Comparison of ENCODE assay signal across 14 cellular contexts in the genomic region with DNA sequence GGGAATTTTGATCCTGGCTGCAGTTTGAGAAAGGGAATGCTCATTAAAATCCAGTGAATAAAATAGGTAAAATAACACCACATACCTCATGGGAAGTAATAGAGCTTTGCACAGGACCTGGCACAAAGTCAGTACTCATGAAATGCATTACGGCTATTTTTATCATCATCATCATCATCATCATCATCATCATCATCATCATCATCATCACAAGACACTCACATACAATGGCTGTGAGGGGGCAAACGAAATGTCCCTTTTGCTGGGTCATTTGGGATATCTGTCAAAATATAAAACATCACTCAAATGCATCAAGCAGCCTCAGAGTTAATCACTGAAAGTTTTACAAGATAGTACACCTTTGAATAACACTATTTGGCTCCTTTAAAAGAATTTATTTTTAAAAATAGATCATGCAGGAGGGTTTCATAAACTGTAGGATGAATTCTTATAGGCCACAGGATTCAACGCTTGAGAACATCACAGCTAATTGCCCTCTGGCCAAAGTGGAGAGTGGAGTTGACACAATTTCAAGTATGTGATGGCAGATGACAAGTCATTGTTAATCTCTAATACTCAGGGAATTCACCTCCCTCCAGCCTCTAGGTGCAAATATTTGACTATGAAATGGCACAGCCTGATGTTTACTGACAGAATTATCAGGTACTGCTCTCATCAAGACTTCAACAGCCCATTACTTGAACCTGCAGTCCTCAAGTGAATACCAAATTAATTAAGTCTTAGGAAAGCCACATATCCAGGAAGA. TPM values are rescaled to one million over a fixed set of nuclear protein-coding genes. Genes with fewer than 3 reads are reported as not detected.
A peak's percentile ranks its signal among the peaks of the same experiment; 100 is the strongest.
DNase-seq lines count a peak whose midpoint lies in the region; ATAC-seq and TF ChIP-seq lines count a peak whose summit lies in the region.
"Had no signal": no experiment of that assay in that cellular context is flagged by ENCODE, and none has a peak within 500 bp of the region (broad histone marks: within the 10 kb centered on the region; RNA-seq: fewer than 3 reads in every experiment).

No MANE protein-coding gene starts in this region.

- POLR2A ChIA-PET in CD8-positive, alpha-beta memory T cell (lab: Charles Lee), result no interaction called here

- 36 to 49% (median 42%) methylated on average over 3 of the region's 3 CpGs for WGBS in heart left ventricle, 4 donors
- 61 to 76% methylated on average over 3 of the region's 3 CpGs for WGBS in gastroesophageal sphincter (ENCODE audit: low coverage in 1 of 2), 2 donors

- H3K9me3 ChIP-seq in heart left ventricle, result peaks cover 0 to 3% (median 0%) of the 10 kb centered on the region in 12 donors
- no peaks in the 10 kb centered on the region for H3K9me3 ChIP-seq in left ventricle myocardium inferior (replicated peaks)
- no peaks in the 10 kb centered on the region for H3K9me3 ChIP-seq in gastroesophageal sphincter
- H3K9me3 ChIP-seq in CD8-positive, alpha-beta memory T cell (ENCODE audit: low read length), result no peaks in the 10 kb centered on the region
- H3K9me3 ChIP-seq: BE2C had no signal

- DNase-seq in heart left ventricle (no peak), left ventricle myocardium inferior (no peak), DMS53 treated with DMSO at 0.1 percent for 48 hours (lab: John Stamatoyannopoulos, UW; ENCODE audit: unreplicated experiment) (peak; percentile 15), left cardiac atrium (no peak)
- no peak for DNase-seq in CD8-positive, alpha-beta memory T cell
- DNase-seq: BE2C; Caco-2; CD8-positive, alpha-beta T cell; GM23248 had no signal

- peaks cover 8% of the 10 kb centered on the region for H3K27me3 Mint-ChIP-seq in stimulated activated memory B cell treated with anti-CD40 and anti-IgM and Interleukin-4, amounts not matched to agents 10 μg/mL and 1 μg/mL and 100 μg/mL, for 72 hours
- H3K27me3 Mint-ChIP-seq in CD8-positive, alpha-beta memory T cell, result no peaks in the 10 kb centered on the region

- H3K4me1 Mint-ChIP-seq in stimulated activated memory B cell treated with anti-CD40 and anti-IgM and Interleukin-4, amounts not matched to agents 10 μg/mL and 1 μg/mL and 100 μg/mL, for 72 hours, result no peaks in the 10 kb centered on the region
- no peaks in the 10 kb centered on the region for H3K4me1 Mint-ChIP-seq in CD8-positive, alpha-beta memory T cell
- H3K4me1 Mint-ChIP-seq: CD14-positive monocyte had no signal

- H3K36me3 ChIP-seq in heart left ventricle (no peaks in the 10 kb centered on the region), left ventricle myocardium inferior (no peaks in the 10 kb centered on the region), gastroesophageal sphincter (no peaks in the 10 kb centered on the region)
- no peaks in the 10 kb centered on the region for H3K36me3 ChIP-seq in CD8-positive, alpha-beta memory T cell (ENCODE audit: insufficient read depth, low read length)
- H3K36me3 ChIP-seq: BE2C had no signal

- H3K4me1 ChIP-seq in heart left ventricle (no peaks in the 10 kb centered on the region), left ventricle myocardium inferior (no peaks in the 10 kb centered on the region), gastroesophageal sphincter (no peaks in the 10 kb centered on the region)
- no peaks in the 10 kb centered on the region for H3K4me1 ChIP-seq in CD8-positive, alpha-beta memory T cell (ENCODE audit: insufficient read depth, low read length)
- H3K4me1 ChIP-seq: BE2C, Caco-2 had no signal

- H3K4me3 ChIP-seq in heart left ventricle (no peak overlapping the region), left ventricle myocardium inferior (no peak overlapping the region), gastroesophageal sphincter (no peak overlapping the region)
- H3K4me3 ChIP-seq in CD8-positive, alpha-beta memory T cell (ENCODE audit: low read length), result no peak overlapping the region
- H3K4me3 ChIP-seq: GM23248 had no signal

- TF ChIP-seq POLR2A in heart left ventricle (IDR thresholded peaks at IDR 0.05) (no peak), gastroesophageal sphincter (IDR thresholded peaks at IDR 0.05) (no peak)

- peaks cover 0 to 3% (median 0%) of the 10 kb centered on the region in 9 donors for H3K27me3 ChIP-seq in heart left ventricle
- peaks cover 63% of the 10 kb centered on the region for H3K27me3 ChIP-seq in left ventricle myocardium inferior (ENCODE audit: low read depth)
- peaks cover 6% of the 10 kb centered on the region for H3K27me3 ChIP-seq in gastroesophageal sphincter
- no peaks in the 10 kb centered on the region for H3K27me3 ChIP-seq in CD8-positive, alpha-beta memory T cell (ENCODE audit: insufficient read depth, low read length, poor library complexity, severe bottlenecking)
- H3K27me3 ChIP-seq: BE2C had no signal

- H3K36me3 Mint-ChIP-seq in stimulated activated memory B cell treated with anti-CD40 and anti-IgM and Interleukin-4, amounts not matched to agents 10 μg/mL and 1 μg/mL and 100 μg/mL, for 72 hours, result no peaks in the 10 kb centered on the region
- H3K36me3 Mint-ChIP-seq in CD8-positive, alpha-beta memory T cell, result peaks cover 0 to 11% (median 4%) of the 10 kb centered on the region in 3 donors
- H3K36me3 Mint-ChIP-seq: CD14-positive monocyte had no signal

- CTCF ChIA-PET in CD8-positive, alpha-beta memory T cell (lab: Charles Lee), result no interaction called here

- intact Hi-C loops in heart left ventricle (cut with DNase I) (no loop called here), left ventricle myocardium inferior (cut with micrococcal nuclease) (no loop called here), left cardiac atrium (cut with DNase I) (no loop called here)

- H3K27ac ChIP-seq in heart left ventricle, result no peak overlapping the region
- no peak overlapping the region for H3K27ac ChIP-seq in left ventricle myocardium inferior (replicated peaks)
- no peak overlapping the region for H3K27ac ChIP-seq in gastroesophageal sphincter
- H3K27ac ChIP-seq in CD8-positive, alpha-beta memory T cell (ENCODE audit: low read depth, low read length), result no peak overlapping the region
- H3K27ac ChIP-seq: GM23248, HL-60 had no signal

- peak in 3 of 4 donors; percentile 42 to 82 (median 73) for ATAC-seq in heart left ventricle
- ATAC-seq in left cardiac atrium, result peak; percentile 73 to 91
- no peak for ATAC-seq in stimulated activated memory B cell treated with anti-CD40 and anti-IgM and Interleukin-4, amounts not matched to agents 10 μg/mL and 1 μg/mL and 100 μg/mL, for 72 hours
- ATAC-seq in gastroesophageal sphincter, result no peak
- ATAC-seq: CD8-positive, alpha-beta T cell; HCT116 had no signal

- peaks cover 8% of the 10 kb centered on the region for H3K9me3 Mint-ChIP-seq in stimulated activated memory B cell treated with anti-CD40 and anti-IgM and Interleukin-4, amounts not matched to agents 10 μg/mL and 1 μg/mL and 100 μg/mL, for 72 hours
- no peaks in the 10 kb centered on the region for H3K9me3 Mint-ChIP-seq in CD8-positive, alpha-beta memory T cell
- H3K9me3 Mint-ChIP-seq: CD8-positive, alpha-beta T cell had no signal

- no peak overlapping the region for H3K4me3 Mint-ChIP-seq in stimulated activated memory B cell treated with anti-CD40 and anti-IgM and Interleukin-4, amounts not matched to agents 10 μg/mL and 1 μg/mL and 100 μg/mL, for 72 hours
- H3K4me3 Mint-ChIP-seq in CD8-positive, alpha-beta memory T cell, result no peak overlapping the region
- H3K4me3 Mint-ChIP-seq: CD14-positive monocyte; CD8-positive, alpha-beta T cell had no signal

- TF ChIP-seq EP300 in gastroesophageal sphincter (IDR thresholded peaks at IDR 0.05), result no peak

- TF ChIP-seq CTCF in heart left ventricle (IDR thresholded peaks at IDR 0.05), result no peak
- TF ChIP-seq CTCF in left ventricle myocardium inferior (IDR thresholded peaks at IDR 0.05; ENCODE audit: borderline replicate concordance), result no peak
- TF ChIP-seq CTCF in gastroesophageal sphincter (IDR thresholded peaks at IDR 0.05), result no peak

- H3K27ac Mint-ChIP-seq in stimulated activated memory B cell treated with anti-CD40 and anti-IgM and Interleukin-4, amounts not matched to agents 10 μg/mL and 1 μg/mL and 100 μg/mL, for 72 hours, result no peak overlapping the region
- H3K27ac Mint-ChIP-seq in CD8-positive, alpha-beta memory T cell, result no peak overlapping the region
- H3K27ac Mint-ChIP-seq: CD14-positive monocyte; CD8-positive, alpha-beta T cell had no signal

RNA-seq across cellular contexts. Expression of a gene that starts 14.2 kb away (rescaled TPM):
- total RNA-seq in heart left ventricle, result 1 to 10 TPM; 3.0 to 5.6 (median 3.6) TPM
- 1 to 10 TPM; 2.8 to 3.0 TPM for polyA plus RNA-seq in heart left ventricle
- 4.4 TPM for total RNA-seq in left ventricle myocardium inferior
- total RNA-seq in left cardiac atrium, result 1 to 10 TPM; 3.3 to 3.7 TPM
- total RNA-seq in gastroesophageal sphincter, result 1 to 10 TPM; 4.8 to 7.1 (median 5.6) TPM
- total RNA-seq in CD8-positive, alpha-beta memory T cell, result 1 to 10 TPM; 3.8 to 4.6 TPM
- 6.0 TPM for polyA plus RNA-seq in CD8-positive, alpha-beta memory T cell

RNA-seq across cellular contexts. Expression of a gene that starts 53.2 kb away (rescaled TPM):
- total RNA-seq in heart left ventricle (10 to 100 TPM; 14.4 to 46.6 (median 18.8) TPM), left ventricle myocardium inferior (23.3 TPM), left cardiac atrium (10 to 100 TPM; 17.1 to 19.9 TPM), gastroesophageal sphincter (10 to 100 TPM; 18.6 to 47.6 (median 28.5) TPM)
- polyA plus RNA-seq in heart left ventricle, result 10 to 100 TPM in 1 of 2 donors, 1 to 10 TPM in 1; 8.6 to 15.6 TPM
- total RNA-seq in CD8-positive, alpha-beta memory T cell, result 1 to 10 TPM; 4.5 to 6.3 TPM
- polyA plus RNA-seq in CD8-positive, alpha-beta memory T cell, result 24.7 TPM

Comparison
In these comparisons a context has a peak if more than half of its experiments do, and no peak if none do; other contexts are left out.
1. ATAC-seq: peak in heart left ventricle (3 of 4) and left cardiac atrium (2 of 2); none in stimulated activated memory B cell treated with anti-CD40 and anti-IgM and Interleukin-4, amounts not matched to agents 10 μg/mL and 1 μg/mL and 100 μg/mL, for 72 hours (single experiment) and gastroesophageal sphincter (single experiment).